ENCODE assay signal across 26 cellular contexts in the genomic region with DNA sequence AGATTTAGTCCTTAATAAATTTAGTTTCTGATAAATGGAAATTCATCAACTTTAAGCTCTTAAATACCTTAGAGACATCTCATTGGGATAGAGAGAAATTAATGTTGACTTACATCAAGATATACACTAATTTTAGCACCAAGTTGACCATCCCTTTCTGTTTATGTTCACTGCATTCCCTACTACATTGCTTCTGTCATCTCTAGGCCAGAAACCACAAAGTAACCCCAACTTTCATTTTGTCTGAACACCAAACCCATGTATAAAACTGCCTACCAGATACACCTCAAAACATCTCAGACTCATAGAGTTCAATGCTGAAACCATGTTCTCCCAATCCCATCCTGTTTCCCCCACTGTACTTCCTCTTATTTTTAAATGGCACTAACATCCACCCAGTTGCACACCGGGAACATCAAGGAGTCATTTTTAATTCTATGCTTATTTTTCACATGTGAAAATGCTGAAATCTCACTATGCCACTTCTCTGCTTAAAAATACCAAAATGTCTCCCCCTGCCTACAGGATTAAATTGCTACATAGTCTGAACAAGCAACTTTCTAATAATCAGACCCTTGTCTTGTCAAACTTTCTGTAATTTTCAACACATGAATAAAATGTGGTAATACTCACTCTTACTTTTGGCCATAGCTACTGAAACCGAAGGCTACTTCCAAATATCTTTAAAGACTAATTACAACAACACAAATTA.
A peak's percentile ranks its signal among the peaks of the same experiment; 100 is the strongest.
DNase-seq lines count a peak whose midpoint lies in the region; ATAC-seq, FAIRE-seq and TF ChIP-seq lines count a peak whose summit lies in the region.
"Had no signal": no experiment of that assay in that cellular context is flagged by ENCODE, and none has a peak within 500 bp of the region (broad histone marks: within the 10 kb centered on the region; RNA-seq: fewer than 3 reads in every experiment).

No MANE protein-coding gene starts in this region.

- no peak; the same call in 1 of the 2 replicates for ATAC-seq in PC-3
- ATAC-seq: left lung; naive thymus-derived CD8-positive, alpha-beta T cell; stimulated activated naive CD8-positive, alpha-beta T cell treated with anti-CD3 and anti-CD28 coated beads, Interleukin-15, Interleukin-2, amounts not matched to agents 100 U/mL and 50 U/mL, for 24 hours had no signal

- no peaks in the 10 kb centered on the region for H4K20me1 ChIP-seq in PC-3 (ENCODE audit: low read length)
- no peaks in the 10 kb centered on the region for H4K20me1 ChIP-seq in fibroblast of lung (ENCODE audit: control insufficient read depth, extremely low read depth, insufficient read depth, low read length)

- H3K27ac ChIP-seq in PC-3 (ENCODE audit: low read length) (no peak overlapping the region), fibroblast of lung (ENCODE audit: insufficient read depth, low read length) (no peak overlapping the region), Peyer's patch (no peak overlapping the region)
- H3K27ac ChIP-seq: ascending aorta, esophagus muscularis mucosa, left lung, ovary, right atrium auricular region, thyroid gland had no signal

- H3K9me2 ChIP-seq in PC-3 (replicated peaks; ENCODE audit: low read length) = no peaks in the 10 kb centered on the region

- H3K4me1 ChIP-seq in PC-3 (ENCODE audit: insufficient read depth, low read length) = no peaks in the 10 kb centered on the region
- no peaks in the 10 kb centered on the region for H3K4me1 ChIP-seq in fibroblast of lung (ENCODE audit: control insufficient read depth, extremely low read depth, insufficient read depth, low read length)
- no peaks in the 10 kb centered on the region for H3K4me1 ChIP-seq in Peyer's patch
- H3K4me1 ChIP-seq: ascending aorta, left lung, right atrium auricular region, thyroid gland had no signal

- H3K27me3 ChIP-seq in PC-3 (ENCODE audit: low read length) = no peaks in the 10 kb centered on the region
- H3K27me3 ChIP-seq in fibroblast of lung (ENCODE audit: control insufficient read depth, insufficient read depth, low read length) = no peaks in the 10 kb centered on the region
- no peaks in the 10 kb centered on the region for H3K27me3 ChIP-seq in Peyer's patch
- H3K27me3 ChIP-seq: ascending aorta, esophagus muscularis mucosa, left lung, ovary, right atrium auricular region, thyroid gland had no signal

- no peaks in the 10 kb centered on the region for H3K79me2 ChIP-seq in PC-3 (ENCODE audit: low read length)
- H3K79me2 ChIP-seq in fibroblast of lung (ENCODE audit: control insufficient read depth, insufficient read depth, low read length) = no peaks in the 10 kb centered on the region

- TF ChIP-seq CTCF in PC-3 (conservative IDR thresholded peaks at IDR 0.05; ENCODE audit: low read depth, low read length) = peak; percentile 38
- peak in 1 of 2 donors; percentile 30 for TF ChIP-seq CTCF in fibroblast of lung (conservative IDR thresholded peaks at IDR 0.05 in 1 of 2, IDR thresholded peaks at IDR 0.05 in 1 of 2; ENCODE audit: low read depth in 1 of 2, low read length in 2 of 2)
- TF ChIP-seq CTCF in Peyer's patch (IDR thresholded peaks at IDR 0.05) = no peak

- DNase-seq in KBM-7 = peak; percentile 22
- no peak for DNase-seq in PC-3
- peak; percentile 24 to 30 for DNase-seq in fibroblast of lung (ENCODE audit: low read depth in 2 of 2)
- DNase-seq in urothelium cell line (ENCODE audit: low spot score) = no peak
- DNase-seq in NCI-H345 treated with DMSO at 0.1 percent for 48 hours (lab: John Stamatoyannopoulos, UW; ENCODE audit: unreplicated experiment) = no peak
- no peak for DNase-seq in germinal center (ENCODE audit: low spot score)
- DNase-seq in Peyer's patch = no peak
- DNase-seq: activated naive CD4-positive, alpha-beta T cell treated with anti-CD3 and anti-CD28 coated beads, Interleukin-2, amount 10 ng/mL, durations not matched to agents 7 days and 5 days; activated T-cell treated with anti-CD3 and anti-CD28 coated beads, Interleukin-2, amount 50 U/mL, for 48 hours; cerebellar nuclear complex; effector CD8-positive, alpha-beta T cell; head of caudate nucleus; left lung; naive thymus-derived CD8-positive, alpha-beta T cell; NCI-H187; NCI-H2227 treated with DMSO at 0.1 percent for 48 hours; NCI-H748 treated with DMSO at 0.1 percent for 48 hours; ovary; SHP77; stimulated activated CD4-positive, alpha-beta T cell treated with anti-CD3 and anti-CD28 coated beads, Interleukin-4, amount 100 ng/mL, for 4 hours; stimulated activated naive CD8-positive, alpha-beta T cell treated with anti-CD3 and anti-CD28 coated beads, Interleukin-15, Interleukin-2, amounts not matched to agents 100 U/mL and 50 U/mL, for 24 hours; thyroid gland had no signal

- BruUV-seq in PC-3 (replicated peaks; lab: Mats Ljungman, UMichigan) = no TSS peak

- in situ Hi-C loops in KBM-7 (cut with MboI; ENCODE audit: low pct_unique_long_range_greater_than_20kb, low sequenced_read_pairs) = no loop called here

- H2AFZ ChIP-seq in PC-3 (ENCODE audit: low read length) = no peak overlapping the region
- peak overlapping the region; percentile 5 for H2AFZ ChIP-seq in fibroblast of lung (ENCODE audit: low read length)

- H3K36me3 ChIP-seq in PC-3 (ENCODE audit: low read depth, low read length) (no peaks in the 10 kb centered on the region), fibroblast of lung (ENCODE audit: control insufficient read depth, insufficient read depth, low read length) (no peaks in the 10 kb centered on the region), Peyer's patch (no peaks in the 10 kb centered on the region)
- H3K36me3 ChIP-seq: ascending aorta, esophagus muscularis mucosa, left lung, ovary, right atrium auricular region, thyroid gland had no signal

- no peak overlapping the region for H3K4me3 ChIP-seq in PC-3 (ENCODE audit: low read length)
- no peak overlapping the region for H3K4me3 ChIP-seq in fibroblast of lung (replicated peaks in 1 of 4; ENCODE audit: control extremely low read depth in 1 of 4, insufficient read depth in 1 of 4, low read depth in 3 of 4, low read length in 4 of 4)
- H3K4me3 ChIP-seq in Peyer's patch = no peak overlapping the region
- H3K4me3 ChIP-seq: ascending aorta, esophagus muscularis mucosa, left lung, ovary, right atrium auricular region, thyroid gland had no signal

- H3K4me2 ChIP-seq in PC-3 (ENCODE audit: low read length) (no peak overlapping the region), fibroblast of lung (ENCODE audit: extremely low read depth, insufficient read depth, low read length) (no peak overlapping the region)

- no peaks in the 10 kb centered on the region for H3F3A ChIP-seq in PC-3 (ENCODE audit: low read length, unreplicated experiment)

- POLR2A ChIA-PET in PC-3 (lab: Charles Lee; ENCODE audit: unreplicated experiment) = no interaction called here

- TF ChIP-seq POLR2A in Peyer's patch (IDR thresholded peaks at IDR 0.05) = no peak

- intact Hi-C loops in PC-3 (cut with micrococcal nuclease) = no loop called here

- CTCF ChIA-PET in PC-3 (lab: Charles Lee) = interaction anchor here (0.6 kb wide), 2 partner anchors 39 to 531 kb away, joined by 3 read pairs; no protein-coding TSS in a partner anchor

- H3K9me3 ChIP-seq in PC-3 (ENCODE audit: low read length) (no peaks in the 10 kb centered on the region), fibroblast of lung (ENCODE audit: control insufficient read depth, insufficient read depth, low read depth, low read length) (no peaks in the 10 kb centered on the region), Peyer's patch (no peaks in the 10 kb centered on the region)
- H3K9me3 ChIP-seq: ascending aorta, esophagus muscularis mucosa, left lung, ovary, right atrium auricular region, thyroid gland had no signal

- H3K9ac ChIP-seq in PC-3 (ENCODE audit: low read length) (no peak overlapping the region), fibroblast of lung (ENCODE audit: insufficient read depth, low read length) (no peak overlapping the region)

- FAIRE-seq in urothelium cell line (lab: Jason Lieb, UNC) = peak; percentile 55
- FAIRE-seq: GM12891 had no signal

Comparison
In these comparisons a context has a peak if more than half of its experiments do, and no peak if none do; other contexts are left out.
1. DNase-seq: peak in KBM-7 (single experiment) and fibroblast of lung (2 of 2); none in PC-3 (single experiment), urothelium cell line (single experiment), NCI-H345 treated with DMSO at 0.1 percent for 48 hours (single experiment), germinal center (single experiment) and Peyer's patch (0 of 3).